8 cellular contexts compared by ENCODE assay signal in genomic region chr10:30784521-30784895, GRCh38.
DNase-seq lines count a peak whose midpoint lies in the region; ATAC-seq and TF ChIP-seq lines count a peak whose summit lies in the region.

No MANE protein-coding gene starts in this region.

- H3K27ac ChIP-seq in SJSA1 (peak overlapping the region; percentile 72), esophagus muscularis mucosa (replicated peaks in 1 of 4) (peak overlapping the region; percentile 85 to 96 (median 92))

- H3K4me1 ChIP-seq in SJSA1 (replicated peaks) (peaks cover 24% of the 10 kb centered on the region), esophagus muscularis mucosa (peaks cover 13 to 32% (median 25%) of the 10 kb centered on the region in 4 donors)

- no peaks in the 10 kb centered on the region for H3K9me3 Mint-ChIP-seq in nephron

- peaks cover 39% of the 10 kb centered on the region for H3K4me1 Mint-ChIP-seq in nephron

- TF ChIP-seq POLR2A in esophagus muscularis mucosa (IDR thresholded peaks at IDR 0.05; ENCODE audit: low read depth): no peak

- no peaks in the 10 kb centered on the region for H3K27me3 ChIP-seq in SJSA1 (replicated peaks)
- H3K27me3 ChIP-seq in esophagus muscularis mucosa: no peaks in the 10 kb centered on the region

- H3K36me3 ChIP-seq in SJSA1: no peaks in the 10 kb centered on the region; the same call in 1 of the 2 replicates
- H3K36me3 ChIP-seq in esophagus muscularis mucosa: no peaks in the 10 kb centered on the region

- H3K27ac Mint-ChIP-seq in nephron: peak overlapping the region; percentile 91 to 97 (median 92)

- WGBS in esophagus muscularis mucosa: under 1% methylated on average over 5 of the region's 5 CpGs

- TF ChIP-seq EP300 in esophagus muscularis mucosa (IDR thresholded peaks at IDR 0.05): no peak

- H3K4me3 Mint-ChIP-seq in nephron: peak overlapping the region; percentile 76 to 83 (median 81)

- intact Hi-C loops in esophagus muscularis mucosa (cut with DNase I): loop anchor here (2.0 to 5.0 kb wide), 3 partner anchors 530 to 1024 kb away; no protein-coding TSS in a partner anchor

- ATAC-seq in HG02763 (IDR thresholded peaks at IDR 0.05; ENCODE audit: unreplicated experiment): no peak

- H3K4me3 ChIP-seq in GM12864 (ENCODE audit: low read depth, low read length): peak overlapping the region; percentile 58
- peak overlapping the region; percentile 56 for H3K4me3 ChIP-seq in SJSA1
- H3K4me3 ChIP-seq in esophagus muscularis mucosa: peak overlapping the region; percentile 73 to 86 (median 78)

- no peak for TF ChIP-seq CTCF in GM12864 (IDR thresholded peaks at IDR 0.05; ENCODE audit: low read depth, low read length, missing control alignments)
- TF ChIP-seq CTCF in esophagus muscularis mucosa (IDR thresholded peaks at IDR 0.05): no peak
- TF ChIP-seq CTCF in nephron (IDR thresholded peaks at IDR 0.05; ENCODE audit: unreplicated experiment in 3 of 3): no peak

- H3K36me3 Mint-ChIP-seq in nephron (ENCODE audit: low read depth): no peaks in the 10 kb centered on the region

- DNase-seq in GM12864 (ENCODE audit: low read depth) (no peak), SJSA1 (ENCODE audit: low read depth in 1 of 2, low spot score in 2 of 2) (peak in 1 of 2 experiments; percentile 49), esophagus muscularis mucosa (ENCODE audit: extremely low spot score) (no peak), occipital lobe (lab: John Stamatoyannopoulos, UW) (no peak), GF-D8 (lab: John Stamatoyannopoulos, UW) (no peak), superior temporal gyrus (ENCODE audit: extremely low spot score) (no peak)

- H3K27me3 Mint-ChIP-seq in nephron (ENCODE audit: low read depth): peaks cover 3% of the 10 kb centered on the region

- H3K9me3 ChIP-seq in SJSA1 (replicated peaks) (no peaks in the 10 kb centered on the region), esophagus muscularis mucosa (no peaks in the 10 kb centered on the region)
